8 cellular contexts compared by ENCODE assay signal in the genomic region with DNA sequence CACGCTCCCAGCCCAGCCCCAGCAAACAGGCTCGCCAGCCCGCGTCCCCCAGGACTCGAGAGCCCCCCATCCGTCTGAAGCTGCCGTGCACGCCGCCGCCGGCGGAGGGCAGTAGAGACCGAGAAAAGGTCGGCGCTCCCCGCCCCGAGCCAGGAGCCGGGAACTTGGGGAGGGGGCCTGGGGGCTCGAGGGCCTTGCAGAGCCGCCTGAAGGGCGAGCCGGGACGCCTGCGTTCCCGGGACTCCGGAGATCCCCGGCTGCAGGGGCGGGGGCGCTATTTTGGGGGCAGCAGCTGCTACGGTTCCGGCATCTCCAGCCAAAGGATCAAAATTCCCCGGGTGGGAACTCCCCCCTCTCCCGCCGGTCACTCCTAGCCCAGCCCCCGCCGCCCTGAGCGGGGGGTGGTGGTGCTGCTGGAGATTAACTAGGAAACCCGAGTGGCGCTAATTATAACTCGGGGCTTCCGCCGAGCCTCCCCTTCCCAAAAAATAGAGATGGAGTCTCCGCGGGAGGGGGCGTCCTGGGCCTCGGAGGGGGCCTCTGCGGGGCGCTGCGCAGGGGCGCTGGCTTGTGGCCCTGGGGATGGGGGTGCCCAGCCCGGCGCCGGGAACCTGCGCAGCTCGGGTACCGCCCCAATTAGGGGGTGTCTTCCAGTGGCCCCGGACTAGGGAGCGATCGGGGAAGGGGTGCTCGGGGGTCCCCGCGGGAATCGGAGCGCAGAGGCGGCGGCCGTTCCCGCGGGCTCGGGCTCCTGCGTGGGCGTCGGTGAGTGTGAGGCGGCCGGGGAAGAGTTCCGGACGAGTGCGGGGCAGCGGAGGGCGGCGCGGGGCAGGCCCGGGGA. TPM values are rescaled to one million over a fixed set of nuclear protein-coding genes. Genes with fewer than 3 reads are reported as not detected.
DNase-seq lines count a peak whose midpoint lies in the region; ATAC-seq and TF ChIP-seq lines count a peak whose summit lies in the region.

No MANE protein-coding gene starts in this region.

- no TSS peak for BruUV-seq in OCI-LY7 (replicated peaks; lab: Mats Ljungman, UMichigan)

- no peak overlapping the region for H2AFZ ChIP-seq in OCI-LY7 (ENCODE audit: low read length)

- peaks cover 12% of the 10 kb centered on the region for H3K4me1 ChIP-seq in OCI-LY7 (ENCODE audit: insufficient read depth, low read length, poor library complexity, severe bottlenecking)
- H3K4me1 ChIP-seq in adipocyte (ENCODE audit: control insufficient read depth, insufficient read depth, low read length) = peaks cover 22% of the 10 kb centered on the region

- no peak overlapping the region for H3K27ac ChIP-seq in OCI-LY7 (ENCODE audit: low read depth, low read length, poor library complexity, severe bottlenecking)

- H3K36me3 ChIP-seq in OCI-LY7 (ENCODE audit: insufficient read depth, low read length) (no peaks in the 10 kb centered on the region), adipocyte (ENCODE audit: control insufficient read depth, insufficient read depth, low read length, severe bottlenecking) (peaks cover 5% of the 10 kb centered on the region)

- POLR2A ChIA-PET in OCI-LY7 (lab: Charles Lee) = no interaction called here

- intact Hi-C loops in OCI-LY7 (cut with micrococcal nuclease; ENCODE audit: unreplicated experiment) = loop anchor here (2.0 to 5.0 kb wide), 2 partner anchors 182 to 244 kb away; no protein-coding TSS in a partner anchor

- H3K9me3 ChIP-seq in OCI-LY7 (ENCODE audit: low read length) (no peaks in the 10 kb centered on the region), adipocyte (ENCODE audit: control insufficient read depth, low read length) (no peaks in the 10 kb centered on the region)

- H3K9me2 ChIP-seq in OCI-LY7 (ENCODE audit: insufficient read depth, low read length) = no peaks in the 10 kb centered on the region

- H3K27me3 ChIP-seq in adipocyte (replicated peaks; ENCODE audit: control insufficient read depth, insufficient read depth, low read length) = peaks cover 18% of the 10 kb centered on the region

- no peaks in the 10 kb centered on the region for H3K79me2 ChIP-seq in OCI-LY7 (ENCODE audit: insufficient read depth, low read depth, low read length)

- DNase-seq in DMS79 treated with DMSO at 0.1 percent for 48 hours (lab: John Stamatoyannopoulos, UW) (peak; percentile 12), DMS79 (lab: John Stamatoyannopoulos, UW) (no peak), OCI-LY7 (ENCODE audit: low spot score) (peak; percentile 49), adipocyte (ENCODE audit: low read depth) (peak; percentile 78), hypothalamus (lab: John Stamatoyannopoulos, UW) (peak in 32 of 51 donors; percentile 8 to 66 (median 36)), skeletal muscle cell (ENCODE audit: low read depth) (no peak), A172 (ENCODE audit: low spot score) (no peak)

- H3K9ac ChIP-seq in adipocyte (ENCODE audit: low read length) = peak overlapping the region; percentile 91

- H3K4me2 ChIP-seq in OCI-LY7 (ENCODE audit: low read length) = peak overlapping the region; percentile 62

- no peaks in the 10 kb centered on the region for H4K20me1 ChIP-seq in OCI-LY7 (ENCODE audit: insufficient read depth, low read length)

- ATAC-seq in GM21526 (IDR thresholded peaks at IDR 0.05; ENCODE audit: low FRiP score, unreplicated experiment) = no peak

- peak; percentile 85 for TF ChIP-seq CTCF in OCI-LY7 (conservative IDR thresholded peaks at IDR 0.05; ENCODE audit: low read length)

- CTCF ChIA-PET in OCI-LY7 (lab: Charles Lee; ENCODE audit: unreplicated experiment) = no interaction called here

- peak overlapping the region; percentile 48 for H3K4me3 ChIP-seq in OCI-LY7 (ENCODE audit: low read depth, low read length, poor library complexity, severe bottlenecking)
- H3K4me3 ChIP-seq in adipocyte (ENCODE audit: low read length) = peak overlapping the region; percentile 81
- H3K4me3 ChIP-seq in skeletal muscle cell (ENCODE audit: low read depth, low read length) = peak overlapping the region; percentile 52

RNA-seq across cellular contexts. Expression of a gene that starts 0.6 kb away (rescaled TPM):
- total RNA-seq in OCI-LY7 (2014; rRNA removed; shearing (Covaris generic)) = not detected in 2 replicates
- not detected in 2 replicates for total RNA-seq in OCI-LY7 (2022)
- 1.5 and 2.8 TPM in 2 replicates for total RNA-seq in A172 (2014; rRNA removed; shearing (Covaris generic))

RNA-seq across cellular contexts. Expression of a gene that starts 5.6 kb away (rescaled TPM):
- total RNA-seq in OCI-LY7 (2014; rRNA removed; shearing (Covaris generic)) = 2.8 and 4.9 TPM in 2 replicates
- total RNA-seq in OCI-LY7 (2022) = 3.3 and 3.8 TPM in 2 replicates
- 1.8 and 3.3 TPM in 2 replicates for total RNA-seq in A172 (2014; rRNA removed; shearing (Covaris generic))

RNA-seq across cellular contexts. Expression of a gene that starts 20.2 kb away (rescaled TPM):
- total RNA-seq in OCI-LY7 (2014; rRNA removed; shearing (Covaris generic)) = 154 and 174 TPM in 2 replicates
- 247 and 264 TPM in 2 replicates for total RNA-seq in OCI-LY7 (2022)
- 78.3 and 86.7 TPM in 2 replicates for total RNA-seq in A172 (2014; rRNA removed; shearing (Covaris generic))

RNA-seq across cellular contexts. Expression of a gene that starts 27.9 kb away (rescaled TPM):
- 2.2 and 3.3 TPM in 2 replicates for total RNA-seq in OCI-LY7 (2014; rRNA removed; shearing (Covaris generic))
- 1.8 and 3.1 TPM in 2 replicates for total RNA-seq in OCI-LY7 (2022)
- total RNA-seq in A172 (2014; rRNA removed; shearing (Covaris generic)) = 157 and 180 TPM in 2 replicates

RNA-seq across cellular contexts. Expression of a gene that starts 42.6 kb away (rescaled TPM):
- total RNA-seq in OCI-LY7 (2014; rRNA removed; shearing (Covaris generic)) = 15.7 and 17.0 TPM in 2 replicates
- total RNA-seq in OCI-LY7 (2022) = 21.1 and 25.6 TPM in 2 replicates
- total RNA-seq in A172 (2014; rRNA removed; shearing (Covaris generic)) = 9.6 and 12.4 TPM in 2 replicates

Comparison
In these comparisons a context has a peak if more than half of its experiments do, and no peak if none do; other contexts are left out.
1. DNase-seq: peak in DMS79 treated with DMSO at 0.1 percent for 48 hours (single experiment), OCI-LY7 (single experiment), adipocyte (single experiment) and hypothalamus (32 of 51); none in DMS79 (single experiment), skeletal muscle cell (single experiment) and A172 (single experiment).
2. Peak in every context shown above with its lines, with median percentiles within 50 percentile points of each other: H3K4me3 ChIP-seq.